31 cellular contexts compared by ENCODE assay signal in the genomic region with DNA sequence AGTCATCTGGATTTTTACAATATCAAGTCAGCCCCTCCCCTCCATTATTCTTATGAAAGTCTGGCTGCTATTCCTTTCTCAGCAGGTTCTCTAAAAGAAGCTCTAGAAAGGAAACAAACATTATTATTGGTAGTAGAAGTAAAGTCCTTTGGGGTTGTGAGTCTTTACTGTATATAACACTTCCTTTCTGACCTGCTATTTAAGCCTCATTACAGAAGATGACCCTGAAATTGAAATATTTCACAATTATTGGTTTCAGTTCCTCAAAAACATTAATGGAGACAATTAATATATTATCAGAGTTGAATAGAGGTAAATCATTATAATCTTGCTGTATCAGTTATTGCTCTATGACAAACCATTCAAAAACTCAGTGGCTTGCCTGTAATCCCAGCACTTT. TPM values are rescaled to one million over a fixed set of nuclear protein-coding genes. Genes with fewer than 3 reads are reported as not detected.
A peak's percentile ranks its signal among the peaks of the same experiment; 100 is the strongest.
DNase-seq lines count a peak whose midpoint lies in the region; ATAC-seq, FAIRE-seq and TF ChIP-seq lines count a peak whose summit lies in the region.
"Had no signal": no experiment of that assay in that cellular context is flagged by ENCODE, and none has a peak within 500 bp of the region (broad histone marks: within the 10 kb centered on the region; RNA-seq: fewer than 3 reads in every experiment).

No MANE protein-coding gene starts in this region.

- H3K9ac ChIP-seq in BLaER1 treated with 17β-estradiol and CSF1 and Interleukin-3, amounts not matched to agents 10 nM and 100 nM, result peak overlapping the region in 1 of 11 experiments; percentile 3; a peak in 1 of 22 replicates
- H3K9ac ChIP-seq: KMS-11 had no signal

- peaks cover 0 to 20% (median 3%) of the 10 kb centered on the region in 11 experiments; a peak in 7 of 22 replicates for H3K36me3 ChIP-seq in BLaER1 treated with 17β-estradiol and CSF1 and Interleukin-3, amounts not matched to agents 10 nM and 100 nM
- no peaks in the 10 kb centered on the region for H3K36me3 ChIP-seq in prostate gland
- H3K36me3 ChIP-seq: ovary had no signal

- peaks cover 0 to 5% (median 0%) of the 10 kb centered on the region in 11 experiments; a peak in 1 of 22 replicates for H3K9me3 ChIP-seq in BLaER1 treated with 17β-estradiol and CSF1 and Interleukin-3, amounts not matched to agents 10 nM and 100 nM (replicated peaks in 1 of 11)
- H3K9me3 ChIP-seq in prostate gland, result no peaks in the 10 kb centered on the region
- H3K9me3 ChIP-seq: HAP-1, ovary, testis had no signal

- H3K27ac ChIP-seq in BLaER1 treated with 17β-estradiol and CSF1 and Interleukin-3, amounts not matched to agents 10 nM and 100 nM, result peak overlapping the region in 3 of 11 experiments; percentile 10 to 17 (median 13); a peak in 4 of 22 replicates
- H3K27ac ChIP-seq in prostate gland, result no peak overlapping the region
- H3K27ac ChIP-seq: KMS-11, ovary, SJSA1, testis, VCaP had no signal

- no peaks in the 10 kb centered on the region for H4K20me1 ChIP-seq in BLaER1 treated with 17β-estradiol and CSF1 and Interleukin-3, amounts not matched to agents 10 nM and 100 nM

- no peaks in the 10 kb centered on the region for H3K27me3 ChIP-seq in BLaER1 treated with 17β-estradiol and CSF1 and Interleukin-3, amounts not matched to agents 10 nM and 100 nM
- H3K27me3 ChIP-seq in prostate gland (replicated peaks; ENCODE audit: insufficient read depth), result no peaks in the 10 kb centered on the region
- H3K27me3 ChIP-seq: ovary, testis had no signal

- peaks cover 0 to 20% (median 13%) of the 10 kb centered on the region in 10 experiments; a peak in 16 of 20 replicates for H3K4me1 ChIP-seq in BLaER1 treated with 17β-estradiol and CSF1 and Interleukin-3, amounts not matched to agents 10 nM and 100 nM
- no peaks in the 10 kb centered on the region for H3K4me1 ChIP-seq in prostate gland (replicated peaks)
- H3K4me1 ChIP-seq: HAP-1, testis had no signal

- TF ChIP-seq CTCF in prostate gland (IDR thresholded peaks at IDR 0.05), result no peak

- no peak for TF ChIP-seq POLR2A in GM12891 (IDR thresholded peaks at IDR 0.05; ENCODE audit: low read depth, low read length)
- no peak for TF ChIP-seq POLR2A in prostate gland (IDR thresholded peaks at IDR 0.05)

- intact Hi-C loops in prostate gland (cut with DNase I), result no loop called here

- DNase-seq in GM12891 (ENCODE audit: insufficient read length, low spot score) (no peak), HK-2 (ENCODE audit: unreplicated experiment) (no peak), prostate gland (ENCODE audit: low spot score) (no peak)
- no peak for DNase-seq in activated CD4-positive, alpha-beta T cell treated with anti-CD3 and anti-CD28 coated beads for 1 hour
- DNase-seq: ACHN; activated CD4-positive, alpha-beta T cell treated with anti-CD3 and anti-CD28 coated beads for 4 hours; amniotic stem cell; cerebellar nuclear complex; dermis blood vessel endothelial cell; DMS153; endodermal cell; glutamatergic neuron; islet precursor cell; MM.1S; NCI-H1436 treated with DMSO at 0.1 percent for 48 hours; NCI-H345; ovary; retina; stimulated activated CD4-positive, alpha-beta T cell treated with anti-CD3 and anti-CD28 coated beads, Interleukin-1b, Interleukin-23, amount 100 ng/mL, for 48 hours; stimulated activated naive CD8-positive, alpha-beta T cell treated with anti-CD3 and anti-CD28 coated beads, Interleukin-15, Interleukin-2, amounts not matched to agents 100 U/mL and 50 U/mL, for 24 hours; T-helper 9 cell; testis had no signal

- no peak for FAIRE-seq in GM12891 (lab: Jason Lieb, UNC)
- FAIRE-seq: GM19239, urothelium cell line had no signal

- H3K4me3 ChIP-seq in BLaER1 treated with 17β-estradiol and CSF1 and Interleukin-3, amounts not matched to agents 10 nM and 100 nM, result no peak overlapping the region
- H3K4me3 ChIP-seq in prostate gland, result no peak overlapping the region
- H3K4me3 ChIP-seq: HAP-1, ovary, SJSA1, testis had no signal

- peak; percentile 56 for ATAC-seq in GM21381 (IDR thresholded peaks at IDR 0.05; ENCODE audit: unreplicated experiment)
- ATAC-seq in HG03378 (IDR thresholded peaks at IDR 0.05; ENCODE audit: unreplicated experiment), result peak; percentile 41
- ATAC-seq: stimulated activated naive CD8-positive, alpha-beta T cell treated with anti-CD3 and anti-CD28 coated beads, Interleukin-15, Interleukin-2, amounts not matched to agents 100 U/mL and 50 U/mL, for 24 hours had no signal

- peak overlapping the region in 7 of 11 experiments; percentile 18 to 54 (median 36); a peak in 11 of 22 replicates for H3K4me2 ChIP-seq in BLaER1 treated with 17β-estradiol and CSF1 and Interleukin-3, amounts not matched to agents 10 nM and 100 nM
- H3K4me2 ChIP-seq: KMS-11 had no signal

TF ChIP-seq in GM12891, 5 proteins besides CTCF, POLR2A, EP300 and RAD21:
- TF ChIP-seq POU2F2 (IDR thresholded peaks at IDR 0.05; ENCODE audit: low read depth, low read length), result no peak
- peak; percentile 39; the same call in 1 of the 2 replicates for TF ChIP-seq SPI1 (IDR thresholded peaks at IDR 0.05; ENCODE audit: low read depth, low read length)
- no peak for TF ChIP-seq PAX5 (IDR thresholded peaks at IDR 0.05; ENCODE audit: insufficient read depth, low read length, severe bottlenecking)
- no peak for TF ChIP-seq POLR2AphosphoS5 (IDR thresholded peaks at IDR 0.05; ENCODE audit: low read depth, low read length)
- TF ChIP-seq TAF1 (IDR thresholded peaks at IDR 0.05; ENCODE audit: low read depth, low read length), result no peak
TF ChIP-seq in GM12891: peak in this region for 1.

RNA-seq across cellular contexts. Expression of a gene that starts 19.3 kb away (rescaled TPM):
- 0.04 TPM for polyA plus RNA-seq in GM12891 (2012; ENCODE audit: low read depth, missing spikeins)
- 10 to 100 TPM; 24.4 to 41.7 TPM for total RNA-seq in prostate gland
